Comparison of ENCODE assay signal across 8 cellular contexts in the genomic region with DNA sequence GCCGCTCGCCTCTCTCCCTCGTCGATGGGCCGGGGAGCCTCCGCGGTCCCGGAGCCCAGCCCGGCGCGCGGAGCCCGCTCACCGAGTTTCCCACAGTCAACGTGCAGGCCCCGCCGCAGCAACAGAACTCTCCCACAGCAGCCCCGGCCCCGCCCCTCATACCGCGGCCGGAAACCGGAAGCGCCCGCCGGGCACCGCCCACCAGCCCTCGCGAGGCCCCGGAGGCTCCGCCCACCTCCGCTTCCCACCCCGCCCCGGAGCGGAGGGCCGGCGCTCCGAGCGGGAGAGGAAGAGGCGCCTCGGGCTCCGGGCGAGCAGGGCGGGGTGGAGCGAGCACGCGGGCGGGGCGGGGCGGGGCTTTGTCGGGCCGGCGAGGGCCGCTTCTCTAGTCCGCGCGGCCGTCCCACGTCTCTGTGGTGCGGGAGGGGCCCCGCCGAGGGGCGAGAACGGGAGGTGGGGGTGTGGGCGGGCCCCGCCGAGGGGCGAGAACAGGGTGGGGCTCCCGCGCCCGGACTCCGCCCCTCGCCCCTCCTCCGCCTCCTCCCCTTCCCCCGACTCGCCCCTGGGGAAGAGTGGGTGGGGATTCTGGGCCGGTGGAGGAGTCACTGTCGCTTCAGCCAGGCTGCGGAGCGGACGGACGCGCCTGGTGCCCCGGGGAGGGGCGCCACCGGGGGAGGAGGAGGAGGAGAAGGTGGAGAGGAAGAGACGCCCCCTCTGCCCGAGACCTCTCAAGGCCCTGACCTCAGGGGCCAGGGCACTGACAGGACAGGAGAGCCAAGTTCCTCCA. TPM values are rescaled to one million over a fixed set of nuclear protein-coding genes. Genes with fewer than 3 reads are reported as not detected.
A peak's percentile ranks its signal among the peaks of the same experiment; 100 is the strongest.
DNase-seq lines count a peak whose midpoint lies in the region; ATAC-seq lines count a peak whose summit lies in the region.

A gene (plus strand): TSS at position 605 of the 787 bp plus-strand sequence. CDS start 411 bp downstream, outside the sequence.
A gene (minus strand): TSS at position 136 of the 787 bp plus-strand sequence. CDS start 1,143 bp downstream, outside the sequence.

- peak within 1 kb of the TSS; percentile 66 for H3K4me2 ChIP-seq in mesenchymal stem cell (ENCODE audit: low read length, poor library complexity, severe bottlenecking)

- peak within 1 kb of the TSS; percentile 76 for H3K27ac ChIP-seq in CD4-positive, CD25-positive, alpha-beta regulatory T cell (ENCODE audit: insufficient read depth, low read length, poor library complexity, severe bottlenecking)
- peak within 1 kb of the TSS; percentile 82 for H3K27ac ChIP-seq in mesenchymal stem cell (ENCODE audit: low read length, poor library complexity, severe bottlenecking)

- H2BK15ac ChIP-seq in mesenchymal stem cell (ENCODE audit: low read depth, poor library complexity, severe bottlenecking): peak within 1 kb of the TSS; percentile 93

- H3K27ac Mint-ChIP-seq in CD4-positive, CD25-positive, alpha-beta regulatory T cell: peak within 1 kb of the TSS; percentile 75 to 94 (median 87)
- peak within 1 kb of the TSS; percentile 72 to 85 for H3K27ac Mint-ChIP-seq in effector memory CD8-positive, alpha-beta T cell

- H2BK120ac ChIP-seq in mesenchymal stem cell (ENCODE audit: low read depth, low read length): peak within 1 kb of the TSS; percentile 34

- peaks cover 46% of the 10 kb centered on the region for H3K4me1 ChIP-seq in CD4-positive, CD25-positive, alpha-beta regulatory T cell (ENCODE audit: control insufficient read depth, insufficient read depth, low read length, poor library complexity, severe bottlenecking)
- H3K4me1 ChIP-seq in mesenchymal stem cell (ENCODE audit: control insufficient read depth, insufficient read depth, low read depth, low read length): peaks cover 36% of the 10 kb centered on the region

- H3K9me3 Mint-ChIP-seq in CD4-positive, CD25-positive, alpha-beta regulatory T cell: peaks cover 0 to 1% (median 0%) of the 10 kb centered on the region in 7 donors
- no peaks in the 10 kb centered on the region for H3K9me3 Mint-ChIP-seq in effector memory CD8-positive, alpha-beta T cell

- no peaks in the 10 kb centered on the region for H3K27me3 ChIP-seq in CD4-positive, CD25-positive, alpha-beta regulatory T cell (ENCODE audit: control insufficient read depth, insufficient read depth, low read length)
- peaks cover 0 to 4% of the 10 kb centered on the region in 2 experiments for H3K27me3 ChIP-seq in mesenchymal stem cell (ENCODE audit: control insufficient read depth in 1 of 2, insufficient read depth in 1 of 2, low read length in 2 of 2)

- peak within 1 kb of the TSS; percentile 86 to 94 (median 90) for H3K4me3 Mint-ChIP-seq in CD4-positive, CD25-positive, alpha-beta regulatory T cell
- H3K4me3 Mint-ChIP-seq in effector memory CD8-positive, alpha-beta T cell: peak within 1 kb of the TSS; percentile 83 to 87

- peak; percentile 75 to 77 for ATAC-seq in CD4-positive, CD25-positive, alpha-beta regulatory T cell (ENCODE audit: low read depth in 2 of 2)
- peak; percentile 45 for ATAC-seq in GM19438 (IDR thresholded peaks at IDR 0.05; ENCODE audit: low read depth, unreplicated experiment)
- peak; percentile 73 for ATAC-seq in effector memory CD8-positive, alpha-beta T cell (replicated peaks)

- H3K36me3 ChIP-seq in CD4-positive, CD25-positive, alpha-beta regulatory T cell (ENCODE audit: control insufficient read depth, insufficient read depth, low read length): peaks cover 13% of the 10 kb centered on the region
- peaks cover 15 to 19% of the 10 kb centered on the region in 2 experiments for H3K36me3 ChIP-seq in mesenchymal stem cell (ENCODE audit: control insufficient read depth in 1 of 2, insufficient read depth in 2 of 2, low read depth in 1 of 2, low read length in 2 of 2)

- peak within 1 kb of the TSS; percentile 64 for H3K4me3 ChIP-seq in CD4-positive, CD25-positive, alpha-beta regulatory T cell (ENCODE audit: low read depth, low read length)
- peak within 1 kb of the TSS; percentile 66 to 81 for H3K4me3 ChIP-seq in mesenchymal stem cell (ENCODE audit: insufficient read depth in 1 of 2, low read depth in 1 of 2, low read length in 2 of 2)

- H3K9ac ChIP-seq in mesenchymal stem cell (ENCODE audit: low read length): peak within 1 kb of the TSS; percentile 89

- peak within 1 kb of the TSS; percentile 84 to 94 for H3K4ac ChIP-seq in mesenchymal stem cell (ENCODE audit: low read depth in 1 of 2, low read length in 2 of 2)

- H2BK5ac ChIP-seq in mesenchymal stem cell (ENCODE audit: low read depth, low read length, poor library complexity, severe bottlenecking): no peak within 1 kb of the TSS

- peak within 1 kb of the TSS; percentile 87 for H4K8ac ChIP-seq in mesenchymal stem cell (ENCODE audit: low read length)

- H3K9me3 ChIP-seq in CD4-positive, CD25-positive, alpha-beta regulatory T cell (ENCODE audit: control insufficient read depth in 2 of 2, low read length in 2 of 2): no peaks in the 10 kb centered on the region
- H3K9me3 ChIP-seq in mesenchymal stem cell (ENCODE audit: control insufficient read depth, low read length): no peaks in the 10 kb centered on the region

- H3K36me3 Mint-ChIP-seq in CD4-positive, CD25-positive, alpha-beta regulatory T cell: peaks cover 6% of the 10 kb centered on the region
- H3K36me3 Mint-ChIP-seq in effector memory CD8-positive, alpha-beta T cell (ENCODE audit: insufficient read depth): peaks cover 28% of the 10 kb centered on the region

- peak within 1 kb of the TSS; percentile 85 to 89 for H2BK12ac ChIP-seq in mesenchymal stem cell (ENCODE audit: low read length in 2 of 2)

- peak within 1 kb of the TSS; percentile 84 for H2AK5ac ChIP-seq in mesenchymal stem cell (ENCODE audit: low read length, severe bottlenecking)

- H3K79me1 ChIP-seq in mesenchymal stem cell (replicated peaks; ENCODE audit: low read length, poor library complexity, severe bottlenecking): peaks cover 4% of the 10 kb centered on the region

- DNase-seq in CD4-positive, CD25-positive, alpha-beta regulatory T cell: peak; percentile 81 to 91 (median 89)
- DNase-seq in HK-2 (ENCODE audit: unreplicated experiment) (peak; percentile 91), mesenchymal stem cell (peak; percentile 89)
- peak; percentile 79 for DNase-seq in NK-92 treated with Interleukin-12 subunit alpha and Interleukin-12 subunit beta, amount 100 ng/mL, for 24 hours (lab: John Stamatoyannopoulos, UW)
- peak; percentile 92 for DNase-seq in activated CD8-positive, alpha-beta memory T cell treated with anti-CD3 and anti-CD28 coated beads for 24 hours
- peak; percentile 84 to 86 (median 86) for DNase-seq in effector memory CD8-positive, alpha-beta T cell
- peak; percentile 78 for DNase-seq in stimulated activated CD8-positive, alpha-beta memory T cell treated with anti-CD3 and anti-CD28 coated beads, Interleukin-12 subunit alpha, Interleukin-12 subunit beta, amount 100 ng/mL, for 1 hour (ENCODE audit: low read depth)

- no peak within 1 kb of the TSS for H3K23ac ChIP-seq in mesenchymal stem cell (ENCODE audit: low read length in 2 of 2)

- peak within 1 kb of the TSS in 1 of 2 experiments; percentile 87 for H3K14ac ChIP-seq in mesenchymal stem cell (ENCODE audit: low read length in 2 of 2)

- no peaks in the 10 kb centered on the region for H3K27me3 Mint-ChIP-seq in CD4-positive, CD25-positive, alpha-beta regulatory T cell
- H3K27me3 Mint-ChIP-seq in effector memory CD8-positive, alpha-beta T cell: no peaks in the 10 kb centered on the region

- H4K91ac ChIP-seq in mesenchymal stem cell (ENCODE audit: low read length): peak within 1 kb of the TSS; percentile 97

- H3K4me1 Mint-ChIP-seq in CD4-positive, CD25-positive, alpha-beta regulatory T cell: peaks cover 0 to 38% (median 9%) of the 10 kb centered on the region in 4 donors
- peaks cover 10 to 22% of the 10 kb centered on the region in 2 donors for H3K4me1 Mint-ChIP-seq in effector memory CD8-positive, alpha-beta T cell (ENCODE audit: low read depth in 2 of 2)

- peak within 1 kb of the TSS; percentile 62 to 95 for H3K18ac ChIP-seq in mesenchymal stem cell (ENCODE audit: low read depth in 1 of 2, low read length in 2 of 2)

- under 1% methylated on average over 23 of the region's 88 CpGs for WGBS in mesenchymal stem cell

- no peak within 1 kb of the TSS for H2AFZ ChIP-seq in mesenchymal stem cell (ENCODE audit: low read depth, low read length)

RNA-seq across cellular contexts. Expression of the first gene that starts in this region (rescaled TPM):
- total RNA-seq in CD4-positive, CD25-positive, alpha-beta regulatory T cell: 7.5 TPM
- 1 to 10 TPM; 1.1 to 3.4 (median 1.5) TPM for polyA plus RNA-seq in CD4-positive, CD25-positive, alpha-beta regulatory T cell
- 15.8 TPM for polyA plus RNA-seq in mesenchymal stem cell (2013, experiment 1 of 2)
- polyA plus RNA-seq in mesenchymal stem cell (2013, experiment 2 of 2): 15.4 TPM

RNA-seq across cellular contexts. Expression of the second gene that starts in this region (rescaled TPM):
- 99.9 TPM for total RNA-seq in CD4-positive, CD25-positive, alpha-beta regulatory T cell
- polyA plus RNA-seq in CD4-positive, CD25-positive, alpha-beta regulatory T cell: 100 to 1,000 TPM; 261 to 318 (median 276) TPM
- 125 TPM for polyA plus RNA-seq in mesenchymal stem cell (2013, experiment 1 of 2)
- 127 TPM for polyA plus RNA-seq in mesenchymal stem cell (2013, experiment 2 of 2)

Comparison
In these comparisons a context has a peak if more than half of its experiments do, and no peak if none do; other contexts are left out.
1. Peak in every context shown above with its lines: DNase-seq, ATAC-seq, H3K4me3 ChIP-seq and H3K27ac ChIP-seq.